ENCODE assay signal across 7 cellular contexts in genomic region chr6:41189040-41189439, GRCh38. TPM values are rescaled to one million over a fixed set of nuclear protein-coding genes. Genes with fewer than 3 reads are reported as not detected.
"Had no signal": no experiment of that assay in that cellular context is flagged by ENCODE, and none has a peak within 500 bp of the region (broad histone marks: within the 10 kb centered on the region; RNA-seq: fewer than 3 reads in every experiment).

No MANE protein-coding gene starts in this region.

RNA-seq across cellular contexts. Expression of gene TREML2, which starts 11.9 kb away (rescaled TPM):
- total RNA-seq: M059J, NCI-H460, PC-3, Right ventricle myocardium superior, SJSA1 had no signal
- polyA plus RNA-seq: SK-N-SH had no signal

RNA-seq across cellular contexts. Expression of gene TREM2, which starts 26.1 kb away (rescaled TPM):
- total RNA-seq: M059J, NCI-H460, PC-3, SJSA1 had no signal
- polyA plus RNA-seq: SK-N-SH had no signal

RNA-seq across cellular contexts. Expression of gene TREML1, which starts 34.9 kb away (rescaled TPM):
- total RNA-seq: M059J, NCI-H460, PC-3, Peyer's patch, Right ventricle myocardium superior, SJSA1 had no signal
- polyA plus RNA-seq: SK-N-SH had no signal

RNA-seq across cellular contexts. Expression of gene TREML4, which starts 39.1 kb away (rescaled TPM):
- total RNA-seq: M059J, NCI-H460, PC-3, Peyer's patch, Right ventricle myocardium superior, SJSA1 had no signal
- polyA plus RNA-seq: SK-N-SH had no signal
